Comparison of ENCODE assay signal across 8 cellular contexts in genomic region chr1:31065310-31066217, GRCh38. TPM values are rescaled to one million over a fixed set of nuclear protein-coding genes. Genes with fewer than 3 reads are reported as not detected.
DNase-seq lines count a peak whose midpoint lies in the region; ATAC-seq and TF ChIP-seq lines count a peak whose summit lies in the region.

PUM1 (minus strand) TSS chr1:31065717; CDS start chr1:31059566, 6,151 bp downstream.

- H3K4me3 ChIP-seq in kidney epithelial cell (ENCODE audit: low read depth, low read length): peak within 1 kb of the TSS; percentile 69

- H3K36me3 ChIP-seq in kidney epithelial cell (ENCODE audit: control insufficient read depth, insufficient read depth, low read length): no peaks in the 10 kb centered on the region

- DNase-seq in AG20443 (ENCODE audit: low spot score) (peak; percentile 98), NCI-H460 (ENCODE audit: extremely low read depth, low read depth) (peak; percentile 96), cerebellum (ENCODE audit: low spot score) (peak; percentile 95), kidney epithelial cell (ENCODE audit: low read depth) (peak; percentile 96)
- DNase-seq in activated CD4-positive, alpha-beta T cell treated with anti-CD3 and anti-CD28 coated beads for 1 hour: peak; percentile 98
- peak; percentile 99 for DNase-seq in stimulated activated CD4-positive, alpha-beta T cell treated with anti-CD3 and anti-CD28 coated beads, Interleukin-15, amount 100 ng/mL, for 48 hours (ENCODE audit: low read depth in 2 of 2)

- ATAC-seq in GM19043 (IDR thresholded peaks at IDR 0.05; ENCODE audit: low read depth, unreplicated experiment) (peak; percentile 84), HG03378 (IDR thresholded peaks at IDR 0.05; ENCODE audit: unreplicated experiment) (peak; percentile 75)

- no peaks in the 10 kb centered on the region for H3K27me3 ChIP-seq in kidney epithelial cell (ENCODE audit: control insufficient read depth, insufficient read depth, low read length)

- TF ChIP-seq CTCF in kidney epithelial cell (IDR thresholded peaks at IDR 0.05; ENCODE audit: insufficient read depth, low read length, poor library complexity, severe bottlenecking): no peak

RNA-seq across cellular contexts. Expression of gene PUM1, which starts in this region (rescaled TPM):
- 40.2 and 43.8 TPM in 2 replicates for total RNA-seq in NCI-H460 (2014; rRNA removed; shearing (Covaris generic))
- 20.1 and 23.9 TPM in 2 replicates for polyA plus RNA-seq in NCI-H460 (2014; cell fraction: nucleus; rRNA removed)
- total RNA-seq in cerebellum: 125 TPM
- 78.1 and 94.3 TPM in 2 replicates for total RNA-seq in kidney epithelial cell

Comparison
In these comparisons a context has a peak if more than half of its experiments do, and no peak if none do; other contexts are left out.
1. Peak in every context shown above with its lines: DNase-seq, ATAC-seq and H3K4me3 ChIP-seq.